10 cellular contexts compared by ENCODE assay signal in the genomic region with DNA sequence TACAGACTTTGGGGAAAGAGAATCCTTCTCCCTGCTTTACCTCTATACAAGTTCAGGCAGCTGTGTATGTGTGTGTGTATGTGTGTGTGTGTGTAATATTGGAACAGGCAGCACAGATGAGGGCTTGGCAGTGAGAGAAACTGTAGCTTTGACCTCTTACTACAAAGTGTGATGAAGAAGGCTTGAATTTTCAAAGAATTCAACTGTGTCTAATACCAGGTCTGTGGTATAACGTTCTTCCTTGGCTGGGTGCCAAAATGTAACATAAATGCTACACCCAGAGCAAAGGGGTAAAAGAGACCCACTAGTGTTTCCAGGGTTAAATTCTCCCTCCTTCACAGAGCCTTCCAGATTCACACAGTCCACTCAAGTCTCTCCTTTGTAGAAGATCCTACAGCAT. TPM values are rescaled to one million over a fixed set of nuclear protein-coding genes. Genes with fewer than 3 reads are reported as not detected.
DNase-seq lines count a peak whose midpoint lies in the region; ATAC-seq and TF ChIP-seq lines count a peak whose summit lies in the region.
"Had no signal": no experiment of that assay in that cellular context is flagged by ENCODE, and none has a peak within 500 bp of the region (broad histone marks: within the 10 kb centered on the region; RNA-seq: fewer than 3 reads in every experiment).

No MANE protein-coding gene starts in this region.

- no peak for DNase-seq in activated naive CD8-positive, alpha-beta T cell treated with anti-CD3 and anti-CD28 coated beads, Interleukin-2, amount 10 ng/mL, durations not matched to agents 7 days and 5 days
- DNase-seq in neuronal stem cell (ENCODE audit: low spot score) (no peak), GM13976 (ENCODE audit: low spot score) (no peak), occipital lobe (lab: John Stamatoyannopoulos, UW) (no peak), iPS-NIHi7 (ENCODE audit: extremely low spot score) (no peak)
- DNase-seq: kidney glomerular epithelial cell, PC-3 had no signal

- no peak overlapping the region for H3K9ac ChIP-seq in neuronal stem cell (ENCODE audit: low read depth, low read length, poor library complexity)

- H3K4ac ChIP-seq in neuronal stem cell (ENCODE audit: low read length) = no peak overlapping the region

- no peak overlapping the region for H3K4me2 ChIP-seq in neuronal stem cell (ENCODE audit: insufficient read depth, low read length, poor library complexity, severe bottlenecking)

- no peak overlapping the region for H3K18ac ChIP-seq in neuronal stem cell (ENCODE audit: low read length)

- H3K14ac ChIP-seq in neuronal stem cell (ENCODE audit: low read length) = no peak overlapping the region

- no peak overlapping the region for H2AK5ac ChIP-seq in neuronal stem cell (ENCODE audit: low read depth, low read length)

- no peaks in the 10 kb centered on the region for H3K36me3 ChIP-seq in neuronal stem cell (replicated peaks in 1 of 2; ENCODE audit: control insufficient read depth in 2 of 2, insufficient read depth in 2 of 2, low read length in 2 of 2)

- in situ Hi-C loops in GM13976 (cut with MboI; ENCODE audit: low sequenced_read_pairs, unreplicated experiment) = no loop called here

- TF ChIP-seq CTCF in GM13976 (IDR thresholded peaks at IDR 0.05; ENCODE audit: borderline replicate concordance, control extremely low read depth, extremely low read depth, insufficient read depth, missing control alignments) = no peak

- WGBS in neuronal stem cell (ENCODE audit: extremely low coverage in 2 of 2, insufficient read length in 2 of 2, insufficient replicate concordance in 1 of 2), 2 donors = no CpG with 5 or more reads among the region's 1 CpG

- H3K4me3 Mint-ChIP-seq in activated naive CD8-positive, alpha-beta T cell treated with anti-CD3 and anti-CD28 coated beads, Interleukin-2, amount 10 ng/mL, durations not matched to agents 7 days and 5 days = peak overlapping the region; percentile 79

- no peak overlapping the region for H4K8ac ChIP-seq in neuronal stem cell (ENCODE audit: low read depth, low read length)

- no peaks in the 10 kb centered on the region for H3K27me3 ChIP-seq in neuronal stem cell (ENCODE audit: control insufficient read depth in 3 of 3, insufficient read depth in 3 of 3, low read depth in 1 of 3, low read length in 3 of 3)

- peaks cover 0 to 2% of the 10 kb centered on the region in 2 donors for H3K4me1 ChIP-seq in neuronal stem cell (ENCODE audit: control insufficient read depth in 2 of 2, insufficient read depth in 1 of 2, low read depth in 1 of 2, low read length in 2 of 2)

- peak overlapping the region; percentile 47 for H2AFZ ChIP-seq in neuronal stem cell (ENCODE audit: low read length)

- H3K36me3 Mint-ChIP-seq in activated naive CD8-positive, alpha-beta T cell treated with anti-CD3 and anti-CD28 coated beads, Interleukin-2, amount 10 ng/mL, durations not matched to agents 7 days and 5 days = peaks cover 23% of the 10 kb centered on the region

- H3K27ac ChIP-seq in neuronal stem cell (replicated peaks; ENCODE audit: low read length) = no peak overlapping the region

- H3K79me1 ChIP-seq in neuronal stem cell (ENCODE audit: low read depth, low read length) = no peaks in the 10 kb centered on the region

- H3K4me3 ChIP-seq in neuronal stem cell (ENCODE audit: low read length in 2 of 2) = no peak overlapping the region

- H2BK15ac ChIP-seq in neuronal stem cell (ENCODE audit: low read length) = no peak overlapping the region

- H4K91ac ChIP-seq in neuronal stem cell (ENCODE audit: low read depth, low read length, poor library complexity) = no peak overlapping the region

- H3K4me1 Mint-ChIP-seq in activated naive CD8-positive, alpha-beta T cell treated with anti-CD3 and anti-CD28 coated beads, Interleukin-2, amount 10 ng/mL, durations not matched to agents 7 days and 5 days = peaks cover 50% of the 10 kb centered on the region

- H3K23ac ChIP-seq in neuronal stem cell (ENCODE audit: low read depth, low read length, poor library complexity) = no peak overlapping the region

- H2BK12ac ChIP-seq in neuronal stem cell (ENCODE audit: low read length) = no peak overlapping the region

- peaks cover 11% of the 10 kb centered on the region for H3K9me3 Mint-ChIP-seq in activated naive CD8-positive, alpha-beta T cell treated with anti-CD3 and anti-CD28 coated beads, Interleukin-2, amount 10 ng/mL, durations not matched to agents 7 days and 5 days

- POLR2A ChIA-PET in activated naive CD8-positive, alpha-beta T cell treated with anti-CD3 and anti-CD28 coated beads, Interleukin-2, amount 10 ng/mL, durations not matched to agents 7 days and 5 days (lab: Charles Lee) = interaction anchor here (0.6 to 2.8 kb wide), 4 partner anchors 21 to 167 kb away, joined by 3 to 11 read pairs (median 6); a partner anchor contains a TSS

- H3K27me3 Mint-ChIP-seq in activated naive CD8-positive, alpha-beta T cell treated with anti-CD3 and anti-CD28 coated beads, Interleukin-2, amount 10 ng/mL, durations not matched to agents 7 days and 5 days = no peaks in the 10 kb centered on the region

- H3K9me3 ChIP-seq in neuronal stem cell (replicated peaks in 1 of 2; ENCODE audit: control insufficient read depth in 2 of 2, insufficient read depth in 1 of 2, low read depth in 1 of 2, low read length in 2 of 2) = peaks cover 3 to 9% of the 10 kb centered on the region in 2 donors

- ATAC-seq in GM18909 (IDR thresholded peaks at IDR 0.05; ENCODE audit: poor library complexity, unreplicated experiment) (peak; percentile 15), HG03342 (IDR thresholded peaks at IDR 0.05; ENCODE audit: unreplicated experiment) (peak; percentile 9), HG03442 (IDR thresholded peaks at IDR 0.05; ENCODE audit: unreplicated experiment) (no peak)
- peak; percentile 39 for ATAC-seq in activated naive CD8-positive, alpha-beta T cell treated with anti-CD3 and anti-CD28 coated beads, Interleukin-2, amount 10 ng/mL, durations not matched to agents 7 days and 5 days (ENCODE audit: low read depth)
- ATAC-seq: PC-3 had no signal

- no peak overlapping the region for H2BK120ac ChIP-seq in neuronal stem cell (ENCODE audit: low read depth, low read length)

- H2BK5ac ChIP-seq in neuronal stem cell (ENCODE audit: low read length) = no peak overlapping the region

- peak overlapping the region; percentile 100 for H3K27ac Mint-ChIP-seq in activated naive CD8-positive, alpha-beta T cell treated with anti-CD3 and anti-CD28 coated beads, Interleukin-2, amount 10 ng/mL, durations not matched to agents 7 days and 5 days

RNA-seq across cellular contexts. Expression of a gene that starts 51.1 kb away (rescaled TPM):
- total RNA-seq in activated naive CD8-positive, alpha-beta T cell treated with anti-CD3 and anti-CD28 coated beads, Interleukin-2, amount 10 ng/mL, durations not matched to agents 7 days and 5 days = 1 to 10 TPM; 2.4 to 3.0 TPM
- 3.6 TPM for polyA plus RNA-seq in neuronal stem cell (2013, experiment 1 of 2)
- 3.5 TPM for polyA plus RNA-seq in neuronal stem cell (2013, experiment 2 of 2)
- total RNA-seq in occipital lobe = 33.4 TPM
